ENCODE assay signal across 8 cellular contexts in the genomic region with DNA sequence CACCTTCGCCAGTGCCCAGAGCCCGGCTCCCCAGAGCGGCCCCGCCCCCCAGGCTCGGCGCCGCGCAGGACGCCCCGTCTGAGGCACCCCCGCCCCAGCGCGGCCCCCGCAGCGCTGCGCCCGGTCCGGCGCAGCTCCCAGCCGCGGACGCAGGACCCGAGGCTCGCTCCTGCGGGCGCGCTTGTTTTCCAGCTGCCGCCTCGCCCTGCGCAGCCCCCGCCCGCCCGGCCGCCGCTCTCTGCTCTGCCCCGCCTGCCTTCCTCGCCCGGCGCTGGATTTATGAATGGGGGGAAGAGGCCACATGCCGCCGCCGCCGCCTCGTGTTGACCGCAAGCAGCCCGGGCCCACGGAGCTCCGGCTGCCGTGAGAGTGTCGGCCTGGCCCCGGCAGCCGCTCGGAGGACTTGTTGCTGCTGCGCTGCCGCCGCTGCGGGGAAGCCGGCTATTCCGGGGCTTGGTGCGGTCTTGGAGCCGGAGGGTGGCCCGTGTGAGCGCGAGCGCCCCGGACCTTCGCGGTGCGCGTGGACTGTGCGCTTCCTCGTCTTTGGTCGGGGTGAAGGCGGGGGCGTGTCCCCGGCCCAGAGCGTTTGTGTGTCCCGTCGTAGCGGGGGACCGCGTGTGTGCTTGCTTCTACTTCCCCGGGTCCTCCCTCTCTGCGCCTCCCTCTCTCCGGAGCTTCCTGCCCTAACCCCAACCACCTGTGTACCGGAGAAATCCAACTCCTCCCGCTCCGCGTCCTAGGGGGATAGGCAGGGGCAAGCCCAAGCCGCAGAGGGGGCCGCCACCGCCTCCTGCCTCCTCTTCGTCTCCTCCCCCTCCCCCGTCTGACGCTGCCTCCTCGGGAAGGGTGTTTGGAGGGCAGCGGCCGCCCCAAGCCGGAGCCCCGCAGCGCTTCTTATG. TPM values are rescaled to one million over a fixed set of nuclear protein-coding genes. Genes with fewer than 3 reads are reported as not detected.
DNase-seq lines count a peak whose midpoint lies in the region; ATAC-seq and TF ChIP-seq lines count a peak whose summit lies in the region.

No MANE protein-coding gene starts in this region.

- H3K36me3 Mint-ChIP-seq in natural killer cell, result no peaks in the 10 kb centered on the region

- peak overlapping the region; percentile 56 to 82 for H3K27ac Mint-ChIP-seq in natural killer cell

- peaks cover 2 to 25% of the 10 kb centered on the region in 2 donors for H3K4me1 ChIP-seq in esophagus (ENCODE audit: control insufficient read depth in 2 of 2, insufficient read depth in 2 of 2, low read length in 1 of 2)
- peaks cover 9 to 27% of the 10 kb centered on the region in 2 donors for H3K4me1 ChIP-seq in thyroid gland

- no peak for TF ChIP-seq POLR2A in thyroid gland (IDR thresholded peaks at IDR 0.05)

- TF ChIP-seq CTCF in natural killer cell (IDR thresholded peaks at IDR 0.05), result no peak
- no peak for TF ChIP-seq CTCF in thyroid gland (IDR thresholded peaks at IDR 0.05)

- ATAC-seq in HG03039 (IDR thresholded peaks at IDR 0.05; ENCODE audit: unreplicated experiment) (peak; percentile 26), natural killer cell (peak; percentile 10 to 19 (median 15))

- H3K9me3 Mint-ChIP-seq in natural killer cell, result no peaks in the 10 kb centered on the region

- H3K36me3 ChIP-seq in esophagus (ENCODE audit: control insufficient read depth in 2 of 2, insufficient read depth in 2 of 2, low read length in 1 of 2), result no peaks in the 10 kb centered on the region
- no peaks in the 10 kb centered on the region for H3K36me3 ChIP-seq in thyroid gland

- intact Hi-C loops in natural killer cell (cut with micrococcal nuclease) (loop anchor here (1.0 kb wide), 1 partner anchor 127 kb away; no protein-coding TSS in a partner anchor), thyroid gland (cut with DNase I) (loop anchor here (1.0 kb wide), 1 partner anchor 101 kb away; no protein-coding TSS in a partner anchor)

- WGBS in esophagus, 2 donors, result 0 to 1% methylated on average over 75 to 101 of the region's 101 CpGs
- WGBS in thyroid gland, 2 donors, result 1 to 2% methylated on average over 12 to 32 of the region's 101 CpGs

- H3K9me3 ChIP-seq in esophagus (ENCODE audit: control insufficient read depth in 2 of 2, insufficient read depth in 1 of 2, low read depth in 1 of 2, low read length in 1 of 2) (no peaks in the 10 kb centered on the region), thyroid gland (no peaks in the 10 kb centered on the region)

- H3K4me1 Mint-ChIP-seq in natural killer cell, result peaks cover 8 to 35% of the 10 kb centered on the region in 2 donors

- H3K27me3 ChIP-seq in esophagus (ENCODE audit: control insufficient read depth in 1 of 2, insufficient read depth in 2 of 2, low read length in 2 of 2) (no peaks in the 10 kb centered on the region), thyroid gland (no peaks in the 10 kb centered on the region)

- H3K4me3 ChIP-seq in esophagus (ENCODE audit: low read depth in 1 of 2, low read length in 2 of 2), result peak overlapping the region; percentile 61 to 62
- peak overlapping the region; percentile 6 to 73 (median 43) for H3K4me3 ChIP-seq in thyroid gland (replicated peaks in 1 of 3)

- H3K4me3 Mint-ChIP-seq in natural killer cell, result peak overlapping the region; percentile 92

- H3K27me3 Mint-ChIP-seq in natural killer cell (ENCODE audit: low read depth in 2 of 2), result peaks cover 0 to 9% of the 10 kb centered on the region in 2 donors

- H3K27ac ChIP-seq in esophagus (ENCODE audit: low read depth in 2 of 2, low read length in 1 of 2) (peak overlapping the region; percentile 84 to 94), thyroid gland (peak overlapping the region in 2 of 3 donors; percentile 67 to 83)

- DNase-seq in NCI-H1417 (lab: John Stamatoyannopoulos, UW) (peak in 2 of 3 experiments; percentile 76 to 80), NCI-H1417 treated with DMSO at 0.1 percent for 48 hours (lab: John Stamatoyannopoulos, UW) (no peak), NOMO-1 treated with DMSO at 0.1 percent for 48 hours (lab: John Stamatoyannopoulos, UW; ENCODE audit: unreplicated experiment) (peak; percentile 58), activated T-cell treated with anti-CD3 and anti-CD28 coated beads for 24 hours (ENCODE audit: low read depth) (peak; percentile 31), natural killer cell (peak; percentile 42), thyroid gland (peak; percentile 34 to 36)

RNA-seq across cellular contexts. Expression of a gene that starts 0.7 kb away (rescaled TPM):
- polyA plus RNA-seq in esophagus, result 1 to 10 TPM; 1.8 to 1.9 TPM
- total RNA-seq in natural killer cell, result 1 to 10 TPM; 2.5 to 3.9 (median 3.3) TPM
- total RNA-seq in thyroid gland, result 10 to 100 TPM in 1 of 4 donors, 1 to 10 TPM in 3; 3.8 to 12.5 (median 4.6) TPM
